Comparison of ENCODE assay signal across 9 cellular contexts in the genomic region with DNA sequence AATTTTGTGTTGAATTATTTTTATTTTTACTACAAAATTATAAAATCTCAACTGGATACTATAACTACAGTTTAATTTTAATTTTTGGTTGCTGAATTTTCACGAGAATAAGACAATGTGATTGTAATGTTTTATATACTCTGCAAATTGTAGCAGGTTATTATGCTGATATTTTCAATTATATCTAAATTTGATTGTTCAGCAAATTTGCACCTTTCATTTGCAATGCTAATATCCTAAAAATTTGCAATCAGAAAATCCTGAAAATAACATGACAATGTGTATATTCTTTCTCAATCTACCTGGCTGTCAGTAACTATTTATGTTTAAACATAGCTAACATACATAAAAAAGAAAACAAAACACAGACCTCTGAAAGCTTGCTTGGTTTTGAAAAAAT.
"Had no signal": no experiment of that assay in that cellular context is flagged by ENCODE, and none has a peak within 500 bp of the region (broad histone marks: within the 10 kb centered on the region; RNA-seq: fewer than 3 reads in every experiment).

No MANE protein-coding gene starts in this region.

- H3K27ac ChIP-seq: GM23248, HL-60 had no signal

- H3K4me3 ChIP-seq: GM23248, HAP-1 had no signal

- H3K4me1 Mint-ChIP-seq: IgD-negative memory B cell had no signal

- H3K9ac ChIP-seq: GM23248 had no signal

- H3K27ac Mint-ChIP-seq: HFFc6, IgD-negative memory B cell had no signal

- ATAC-seq: HCT116 had no signal

- H3K4me3 Mint-ChIP-seq: HFFc6, IgD-negative memory B cell had no signal

- H3K27me3 Mint-ChIP-seq: IgD-negative memory B cell had no signal

- DNase-seq: GM23248, GOT3, H7, HFFc6, KG1 had no signal

- H3K36me3 ChIP-seq: HAP-1 had no signal

- H3K9me3 ChIP-seq: HAP-1 had no signal

- H2AFZ ChIP-seq: GM23248 had no signal
